1 cellular context compared by ENCODE assay signal in the genomic region with DNA sequence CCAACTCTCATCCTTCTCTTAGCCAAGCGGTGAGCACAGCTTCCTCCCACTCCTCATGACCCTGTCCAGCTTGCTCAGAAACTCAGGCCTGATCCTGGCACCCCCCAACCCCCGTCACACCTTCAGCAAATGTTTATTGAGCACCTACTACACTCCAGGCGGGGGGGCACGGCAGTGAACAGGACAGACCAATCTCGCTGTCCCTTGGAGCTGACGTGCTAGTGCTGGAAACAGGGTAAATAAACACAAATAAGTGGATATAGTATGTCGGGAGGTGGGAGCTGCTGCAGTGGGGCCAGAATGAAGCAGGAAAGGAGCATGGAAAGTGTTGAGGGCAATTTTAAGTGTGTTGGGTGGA.
A peak's percentile ranks its signal among the peaks of the same experiment; 100 is the strongest.
TF ChIP-seq lines count a peak whose summit lies in the region.

No MANE protein-coding gene starts in this region.

TF ChIP-seq in HEK293, 187 proteins besides CTCF, POLR2A, EP300 and RAD21 (continued from another document):
- TF ChIP-seq, protein P1, sequence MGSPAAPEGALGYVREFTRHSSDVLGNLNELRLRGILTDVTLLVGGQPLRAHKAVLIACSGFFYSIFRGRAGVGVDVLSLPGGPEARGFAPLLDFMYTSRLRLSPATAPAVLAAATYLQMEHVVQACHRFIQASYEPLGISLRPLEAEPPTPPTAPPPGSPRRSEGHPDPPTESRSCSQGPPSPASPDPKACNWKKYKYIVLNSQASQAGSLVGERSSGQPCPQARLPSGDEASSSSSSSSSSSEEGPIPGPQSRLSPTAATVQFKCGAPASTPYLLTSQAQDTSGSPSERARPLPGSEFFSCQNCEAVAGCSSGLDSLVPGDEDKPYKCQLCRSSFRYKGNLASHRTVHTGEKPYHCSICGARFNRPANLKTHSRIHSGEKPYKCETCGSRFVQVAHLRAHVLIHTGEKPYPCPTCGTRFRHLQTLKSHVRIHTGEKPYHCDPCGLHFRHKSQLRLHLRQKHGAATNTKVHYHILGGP (tag by site-specific recombination; IDR thresholded peaks at IDR 0.05): no peak
- no peak for TF ChIP-seq ZNF544 (tag by site-specific recombination; IDR thresholded peaks at IDR 0.05)
- peak; percentile 33; the same call in 1 of the 2 replicates for TF ChIP-seq EGR2 (tag by site-specific recombination; IDR thresholded peaks at IDR 0.05; ENCODE audit: low read depth)
- TF ChIP-seq, protein P2, sequence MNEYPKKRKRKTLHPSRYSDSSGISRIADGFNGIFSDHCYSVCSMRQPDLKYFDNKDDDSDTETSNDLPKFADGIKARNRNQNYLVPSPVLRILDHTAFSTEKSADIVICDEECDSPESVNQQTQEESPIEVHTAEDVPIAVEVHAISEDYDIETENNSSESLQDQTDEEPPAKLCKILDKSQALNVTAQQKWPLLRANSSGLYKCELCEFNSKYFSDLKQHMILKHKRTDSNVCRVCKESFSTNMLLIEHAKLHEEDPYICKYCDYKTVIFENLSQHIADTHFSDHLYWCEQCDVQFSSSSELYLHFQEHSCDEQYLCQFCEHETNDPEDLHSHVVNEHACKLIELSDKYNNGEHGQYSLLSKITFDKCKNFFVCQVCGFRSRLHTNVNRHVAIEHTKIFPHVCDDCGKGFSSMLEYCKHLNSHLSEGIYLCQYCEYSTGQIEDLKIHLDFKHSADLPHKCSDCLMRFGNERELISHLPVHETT (tag by site-specific recombination; IDR thresholded peaks at IDR 0.05): no peak
- no peak for TF ChIP-seq ZNF112 (tag by site-specific recombination; IDR thresholded peaks at IDR 0.05)
- TF ChIP-seq ZNF664 (tag by site-specific recombination; IDR thresholded peaks at IDR 0.05): peak; percentile 99
- TF ChIP-seq MEIS1 (CRISPR knock-in tag; IDR thresholded peaks at IDR 0.05; ENCODE audit: borderline replicate concordance): no peak
- no peak for TF ChIP-seq ZNF23 (tag by site-specific recombination; IDR thresholded peaks at IDR 0.05; ENCODE audit: borderline replicate concordance)
- TF ChIP-seq, protein P3, sequence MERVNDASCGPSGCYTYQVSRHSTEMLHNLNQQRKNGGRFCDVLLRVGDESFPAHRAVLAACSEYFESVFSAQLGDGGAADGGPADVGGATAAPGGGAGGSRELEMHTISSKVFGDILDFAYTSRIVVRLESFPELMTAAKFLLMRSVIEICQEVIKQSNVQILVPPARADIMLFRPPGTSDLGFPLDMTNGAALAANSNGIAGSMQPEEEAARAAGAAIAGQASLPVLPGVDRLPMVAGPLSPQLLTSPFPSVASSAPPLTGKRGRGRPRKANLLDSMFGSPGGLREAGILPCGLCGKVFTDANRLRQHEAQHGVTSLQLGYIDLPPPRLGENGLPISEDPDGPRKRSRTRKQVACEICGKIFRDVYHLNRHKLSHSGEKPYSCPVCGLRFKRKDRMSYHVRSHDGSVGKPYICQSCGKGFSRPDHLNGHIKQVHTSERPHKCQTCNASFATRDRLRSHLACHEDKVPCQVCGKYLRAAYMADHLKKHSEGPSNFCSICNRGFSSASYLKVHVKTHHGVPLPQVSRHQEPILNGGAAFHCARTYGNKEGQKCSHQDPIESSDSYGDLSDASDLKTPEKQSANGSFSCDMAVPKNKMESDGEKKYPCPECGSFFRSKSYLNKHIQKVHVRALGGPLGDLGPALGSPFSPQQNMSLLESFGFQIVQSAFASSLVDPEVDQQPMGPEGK (tag by site-specific recombination; IDR thresholded peaks at IDR 0.05): 0 out of 2 replicates have a peak, but pooled peaks have one; percentile 16
